ENCODE assay signal across 2 cellular contexts in genomic region chr10:124745678-124746077, GRCh38.
A peak's percentile ranks its signal among the peaks of the same experiment; 100 is the strongest.
TF ChIP-seq lines count a peak whose summit lies in the region.

No MANE protein-coding gene starts in this region.

TF ChIP-seq in K562, 482 proteins besides CTCF, POLR2A, EP300 and RAD21 (continued from another document):
- TF ChIP-seq, protein P1, sequence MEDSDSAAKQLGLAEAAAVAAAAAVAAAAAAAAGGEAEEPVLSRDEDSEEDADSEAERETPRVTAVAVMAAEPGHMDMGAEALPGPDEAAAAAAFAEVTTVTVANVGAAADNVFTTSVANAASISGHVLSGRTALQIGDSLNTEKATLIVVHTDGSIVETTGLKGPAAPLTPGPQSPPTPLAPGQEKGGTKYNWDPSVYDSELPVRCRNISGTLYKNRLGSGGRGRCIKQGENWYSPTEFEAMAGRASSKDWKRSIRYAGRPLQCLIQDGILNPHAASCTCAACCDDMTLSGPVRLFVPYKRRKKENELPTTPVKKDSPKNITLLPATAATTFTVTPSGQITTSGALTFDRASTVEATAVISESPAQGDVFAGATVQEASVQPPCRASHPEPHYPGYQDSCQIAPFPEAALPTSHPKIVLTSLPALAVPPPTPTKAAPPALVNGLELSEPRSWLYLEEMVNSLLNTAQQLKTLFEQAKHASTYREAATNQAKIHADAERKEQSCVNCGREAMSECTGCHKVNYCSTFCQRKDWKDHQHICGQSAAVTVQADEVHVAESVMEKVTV (CRISPR knock-in tag; IDR thresholded peaks at IDR 0.05): 0 out of 2 replicates have a peak, but pooled peaks have one; percentile 13
- TF ChIP-seq MGA (IDR thresholded peaks at IDR 0.05) (no peak), ZNF764 (CRISPR knock-in tag; IDR thresholded peaks at IDR 0.05; ENCODE audit: low read depth) (0 out of 2 replicates have a peak, but pooled peaks have one; percentile 40), XRCC5 (IDR thresholded peaks at IDR 0.05; ENCODE audit: low read depth, low read length) (no peak)
TF ChIP-seq in K562: peak in this region for 3.

TF ChIP-seq in liver, 16 proteins besides CTCF, POLR2A, EP300 and RAD21 (continued from another document):
- TF ChIP-seq, protein P2, sequence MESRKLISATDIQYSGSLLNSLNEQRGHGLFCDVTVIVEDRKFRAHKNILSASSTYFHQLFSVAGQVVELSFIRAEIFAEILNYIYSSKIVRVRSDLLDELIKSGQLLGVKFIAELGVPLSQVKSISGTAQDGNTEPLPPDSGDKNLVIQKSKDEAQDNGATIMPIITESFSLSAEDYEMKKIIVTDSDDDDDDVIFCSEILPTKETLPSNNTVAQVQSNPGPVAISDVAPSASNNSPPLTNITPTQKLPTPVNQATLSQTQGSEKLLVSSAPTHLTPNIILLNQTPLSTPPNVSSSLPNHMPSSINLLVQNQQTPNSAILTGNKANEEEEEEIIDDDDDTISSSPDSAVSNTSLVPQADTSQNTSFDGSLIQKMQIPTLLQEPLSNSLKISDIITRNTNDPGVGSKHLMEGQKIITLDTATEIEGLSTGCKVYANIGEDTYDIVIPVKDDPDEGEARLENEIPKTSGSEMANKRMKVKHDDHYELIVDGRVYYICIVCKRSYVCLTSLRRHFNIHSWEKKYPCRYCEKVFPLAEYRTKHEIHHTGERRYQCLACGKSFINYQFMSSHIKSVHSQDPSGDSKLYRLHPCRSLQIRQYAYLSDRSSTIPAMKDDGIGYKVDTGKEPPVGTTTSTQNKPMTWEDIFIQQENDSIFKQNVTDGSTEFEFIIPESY (IDR thresholded peaks at IDR 0.05): no peak
- peak; percentile 11 for TF ChIP-seq NR2F2 (IDR thresholded peaks at IDR 0.05)
- TF ChIP-seq HNF4A (conservative IDR thresholded peaks at IDR 0.05): no peak
- no peak for TF ChIP-seq TAF1 (conservative IDR thresholded peaks at IDR 0.05)
